10 cellular contexts compared by ENCODE assay signal in genomic region chr11:86403458-86403857, GRCh38. TPM values are rescaled to one million over a fixed set of nuclear protein-coding genes. Genes with fewer than 3 reads are reported as not detected.
"Had no signal": no experiment of that assay in that cellular context is flagged by ENCODE, and none has a peak within 500 bp of the region (broad histone marks: within the 10 kb centered on the region; RNA-seq: fewer than 3 reads in every experiment).

No MANE protein-coding gene starts in this region.

- H3K36me3 ChIP-seq: HAP-1 had no signal

- H3K9me3 ChIP-seq: HAP-1 had no signal

- H3K27ac ChIP-seq: HL-60 had no signal

- ATAC-seq: HCT116, HepG2 had no signal

- DNase-seq: GOT3, H7, HFFc6, KBM-7 had no signal

- H3K4me3 ChIP-seq: HAP-1 had no signal

- H3K4me1 ChIP-seq: HAP-1 had no signal

- FAIRE-seq: HepG2 had no signal

RNA-seq across cellular contexts. Expression of gene CCDC81, which starts 28.8 kb away (rescaled TPM):
- total RNA-seq: H4 had no signal
- polyA plus RNA-seq: IgD-negative memory B cell had no signal
